8 cellular contexts compared by ENCODE assay signal in genomic region chr15:78709263-78709882, GRCh38.
DNase-seq lines count a peak whose midpoint lies in the region; ATAC-seq and TF ChIP-seq lines count a peak whose summit lies in the region.

No MANE protein-coding gene starts in this region.

- TF ChIP-seq POLR2A in body of pancreas (IDR thresholded peaks at IDR 0.05): no peak

- ATAC-seq in GM21447 (IDR thresholded peaks at IDR 0.05; ENCODE audit: unreplicated experiment): peak; percentile 66
- peak; percentile 93 for ATAC-seq in body of pancreas
- ATAC-seq in GM18858 (IDR thresholded peaks at IDR 0.05; ENCODE audit: unreplicated experiment): no peak

- intact Hi-C loops in body of pancreas (cut with DNase I): loop anchor here (10.0 kb wide), 1 partner anchor 85 kb away; the partner anchor contains the start of gene CHRNA3

- WGBS in body of pancreas, 2 donors: 5% methylated on average over 18 to 21 of the region's 21 CpGs

- H3K9me3 ChIP-seq in BE2C: peaks cover 3% of the 10 kb centered on the region
- H3K9me3 ChIP-seq in body of pancreas: no peaks in the 10 kb centered on the region

- H3K36me3 ChIP-seq in BE2C (no peaks in the 10 kb centered on the region; the same call in 1 of the 2 replicates), body of pancreas (replicated peaks in 1 of 2; ENCODE audit: insufficient read depth in 1 of 2, low read depth in 2 of 2) (no peaks in the 10 kb centered on the region)

- peak overlapping the region in 3 of 5 donors; percentile 39 to 50 (median 44) for H3K4me3 Mint-ChIP-seq in immature natural killer cell

- H3K27ac Mint-ChIP-seq in immature natural killer cell: no peak overlapping the region

- peaks cover 1 to 9% (median 2%) of the 10 kb centered on the region in 3 donors for H3K27me3 Mint-ChIP-seq in immature natural killer cell (ENCODE audit: low read depth in 3 of 3)

- H3K4me3 ChIP-seq in BE2C (ENCODE audit: low read depth, low read length): peak overlapping the region; percentile 36
- H3K4me3 ChIP-seq in body of pancreas: no peak overlapping the region

- H3K27me3 ChIP-seq in BE2C: no peaks in the 10 kb centered on the region
- no peaks in the 10 kb centered on the region for H3K27me3 ChIP-seq in body of pancreas

- H3K27ac ChIP-seq in body of pancreas: no peak overlapping the region

- peak; percentile 93 for DNase-seq in BE2C
- DNase-seq in NCI-H1092 treated with DMSO at 0.1 percent for 48 hours (lab: John Stamatoyannopoulos, UW): peak; percentile 45
- DNase-seq in UCSD-AML1 (lab: John Stamatoyannopoulos, UW; ENCODE audit: unreplicated experiment): peak; percentile 79
- peak; percentile 68 to 74 (median 70) for DNase-seq in body of pancreas
- peak; percentile 34 to 50 (median 45) for DNase-seq in immature natural killer cell
- peak; percentile 34 to 50 for DNase-seq in stimulated activated CD4-positive, alpha-beta T cell treated with anti-CD3 and anti-CD28 coated beads, Interleukin-15, amount 100 ng/mL, for 1 hour (ENCODE audit: low read depth in 1 of 2, low spot score in 1 of 2)

- peak; percentile 85 for TF ChIP-seq CTCF in BE2C (IDR thresholded peaks at IDR 0.05; ENCODE audit: low read depth, low read length)
- TF ChIP-seq CTCF in body of pancreas (IDR thresholded peaks at IDR 0.05): peak; percentile 79 to 93 (median 88)

- H3K36me3 Mint-ChIP-seq in immature natural killer cell: no peaks in the 10 kb centered on the region

- H3K9me3 Mint-ChIP-seq in immature natural killer cell: peaks cover 0 to 4% (median 0%) of the 10 kb centered on the region in 6 donors

- peaks cover 13% of the 10 kb centered on the region for H3K4me1 ChIP-seq in BE2C
- H3K4me1 ChIP-seq in body of pancreas: peaks cover 7% of the 10 kb centered on the region

- peaks cover 7 to 22% of the 10 kb centered on the region in 2 donors for H3K4me1 Mint-ChIP-seq in immature natural killer cell

Comparison
In these comparisons a context has a peak if more than half of its experiments do, and no peak if none do; other contexts are left out.
1. DNase-seq: peak in every context shown above with its lines; median percentile 93 in BE2C; 79 in UCSD-AML1; 70 in body of pancreas; 45 in NCI-H1092 treated with DMSO at 0.1 percent for 48 hours; 45 in immature natural killer cell; 42 in stimulated activated CD4-positive, alpha-beta T cell treated with anti-CD3 and anti-CD28 coated beads, Interleukin-15, amount 100 ng/mL, for 1 hour.